1 cellular context compared by ENCODE assay signal in the genomic region with DNA sequence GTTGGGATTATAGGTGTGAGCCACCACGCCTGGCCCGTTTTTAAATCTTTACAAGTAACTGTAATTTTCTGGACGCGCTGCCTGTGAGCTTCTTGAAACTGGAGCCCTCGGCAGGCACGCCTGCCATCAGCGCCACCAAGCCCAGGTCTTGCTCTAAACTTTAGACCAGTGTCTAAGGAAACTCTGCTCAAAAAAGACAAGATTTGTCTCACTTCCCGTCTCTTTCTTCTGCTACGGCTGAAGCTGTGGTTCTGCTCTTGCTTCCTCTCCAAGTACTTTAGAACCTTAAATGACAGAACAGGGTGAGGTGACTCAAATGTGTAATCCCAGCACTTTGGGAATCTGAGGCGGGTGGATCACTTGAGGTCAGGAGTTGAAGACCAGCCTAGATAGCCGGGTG.
TF ChIP-seq lines count a peak whose summit lies in the region.

No MANE protein-coding gene starts in this region.

TF ChIP-seq in HepG2, 621 proteins besides CTCF, POLR2A, EP300 and RAD21:
- no peak for TF ChIP-seq SMARCE1 (IDR thresholded peaks at IDR 0.05; ENCODE audit: borderline replicate concordance)
